Comparison of ENCODE assay signal across 20 cellular contexts in genomic region chr10:112904000-112904399, GRCh38. TPM values are rescaled to one million over a fixed set of nuclear protein-coding genes. Genes with fewer than 3 reads are reported as not detected.
A peak's percentile ranks its signal among the peaks of the same experiment; 100 is the strongest.
DNase-seq lines count a peak whose midpoint lies in the region; ATAC-seq and TF ChIP-seq lines count a peak whose summit lies in the region.
"Had no signal": no experiment of that assay in that cellular context is flagged by ENCODE, and none has a peak within 500 bp of the region (broad histone marks: within the 10 kb centered on the region; RNA-seq: fewer than 3 reads in every experiment).

No MANE protein-coding gene starts in this region.

- H3K4me3 Mint-ChIP-seq in activated CD4-positive, alpha-beta memory T cell treated with anti-CD3 and anti-CD28 coated beads, Interleukin-2, amount 10 ng/mL, durations not matched to agents 7 days and 5 days: no peak overlapping the region
- H3K4me3 Mint-ChIP-seq: nephron, T-cell had no signal

- H3K36me3 Mint-ChIP-seq in activated CD4-positive, alpha-beta memory T cell treated with anti-CD3 and anti-CD28 coated beads, Interleukin-2, amount 10 ng/mL, durations not matched to agents 7 days and 5 days (ENCODE audit: low read depth): no peaks in the 10 kb centered on the region
- H3K36me3 Mint-ChIP-seq: T-cell had no signal

- TF ChIP-seq CTCF in brain microvascular endothelial cell (IDR thresholded peaks at IDR 0.05; ENCODE audit: low read depth, low read length, missing control alignments): no peak

- no peak overlapping the region for H3K27ac Mint-ChIP-seq in activated CD4-positive, alpha-beta memory T cell treated with anti-CD3 and anti-CD28 coated beads, Interleukin-2, amount 10 ng/mL, durations not matched to agents 7 days and 5 days
- H3K27ac Mint-ChIP-seq: nephron, T-cell had no signal

- H3K36me3 ChIP-seq in brain microvascular endothelial cell (replicated peaks): no peaks in the 10 kb centered on the region
- H3K36me3 ChIP-seq: Peyer's patch, vagina, WERI-Rb-1 had no signal

- H3K27me3 ChIP-seq in brain microvascular endothelial cell (replicated peaks): no peaks in the 10 kb centered on the region
- H3K27me3 ChIP-seq: Peyer's patch, vagina had no signal

- CTCF ChIA-PET in activated CD4-positive, alpha-beta memory T cell treated with anti-CD3 and anti-CD28 coated beads, Interleukin-2, amount 10 ng/mL, durations not matched to agents 7 days and 5 days (lab: Charles Lee): no interaction called here

- no peaks in the 10 kb centered on the region for H3K9me3 Mint-ChIP-seq in activated CD4-positive, alpha-beta memory T cell treated with anti-CD3 and anti-CD28 coated beads, Interleukin-2, amount 10 ng/mL, durations not matched to agents 7 days and 5 days
- H3K9me3 Mint-ChIP-seq: nephron, T-cell had no signal

- in situ Hi-C loops in brain microvascular endothelial cell (cut with HindIII; ENCODE audit: low pct_ligation_motif_present, low sequenced_read_pairs): no loop called here

- POLR2A ChIA-PET in activated CD4-positive, alpha-beta memory T cell treated with anti-CD3 and anti-CD28 coated beads, Interleukin-2, amount 10 ng/mL, durations not matched to agents 7 days and 5 days (lab: Charles Lee): no interaction called here

- no peak overlapping the region for H3K27ac ChIP-seq in brain microvascular endothelial cell
- H3K27ac ChIP-seq: vagina, WERI-Rb-1 had no signal

- no peaks in the 10 kb centered on the region for H3K4me1 Mint-ChIP-seq in activated CD4-positive, alpha-beta memory T cell treated with anti-CD3 and anti-CD28 coated beads, Interleukin-2, amount 10 ng/mL, durations not matched to agents 7 days and 5 days
- H3K4me1 Mint-ChIP-seq: T-cell had no signal

- DNase-seq in EL (peak; percentile 62), LHCN-M2 (ENCODE audit: low read depth) (peak; percentile 13), brain microvascular endothelial cell (peak; percentile 45), iris pigment epithelial cell (ENCODE audit: low read depth) (peak; percentile 87), DMS79 treated with DMSO at 0.1 percent for 48 hours (lab: John Stamatoyannopoulos, UW) (no peak)
- no peak for DNase-seq in activated CD4-positive, alpha-beta memory T cell treated with anti-CD3 and anti-CD28 coated beads, Interleukin-2, amount 10 ng/mL, durations not matched to agents 7 days and 5 days
- DNase-seq in stimulated activated naive CD8-positive, alpha-beta T cell treated with anti-CD3 and anti-CD28 coated beads, Interleukin-15, Interleukin-2, amounts not matched to agents 100 U/mL and 50 U/mL, for 24 hours: no peak
- DNase-seq: activated gamma-delta T cell, aorta, Calu3, NCI-H2029 treated with DMSO at 0.1 percent for 48 hours, NCI-H526 treated with DMSO at 0.1 percent for 48 hours, Peyer's patch, retina, T-cell, WERI-Rb-1 had no signal

- no peak for ATAC-seq in stimulated activated naive CD8-positive, alpha-beta T cell treated with anti-CD3 and anti-CD28 coated beads, Interleukin-15, Interleukin-2, amounts not matched to agents 100 U/mL and 50 U/mL, for 24 hours
- no peak for ATAC-seq in HG03342 (IDR thresholded peaks at IDR 0.05; ENCODE audit: unreplicated experiment)
- ATAC-seq: T-cell had no signal

- no peak overlapping the region for H3K4me3 ChIP-seq in brain microvascular endothelial cell (ENCODE audit: low read depth, low read length)
- H3K4me3 ChIP-seq: lung, Peyer's patch, vagina had no signal

- no peaks in the 10 kb centered on the region for H3K27me3 Mint-ChIP-seq in activated CD4-positive, alpha-beta memory T cell treated with anti-CD3 and anti-CD28 coated beads, Interleukin-2, amount 10 ng/mL, durations not matched to agents 7 days and 5 days

RNA-seq across cellular contexts. Expression of gene TCF7L2, which starts 46.0 kb away (rescaled TPM):
- total RNA-seq in LHCN-M2 (2014; rRNA removed): 2.9 and 3.4 TPM in 2 replicates
- polyA plus RNA-seq in LHCN-M2 (2012): 6.2 TPM
- total RNA-seq in activated CD4-positive, alpha-beta memory T cell treated with anti-CD3 and anti-CD28 coated beads, Interleukin-2, amount 10 ng/mL, durations not matched to agents 7 days and 5 days: under 1 TPM; 0.60 to 0.76 TPM

Comparison
In these comparisons a context has a peak if more than half of its experiments do, and no peak if none do; other contexts are left out.
1. DNase-seq: peak in EL (single experiment), LHCN-M2 (single experiment), brain microvascular endothelial cell (single experiment) and iris pigment epithelial cell (single experiment); none in activated CD4-positive, alpha-beta memory T cell treated with anti-CD3 and anti-CD28 coated beads, Interleukin-2, amount 10 ng/mL, durations not matched to agents 7 days and 5 days (single experiment), stimulated activated naive CD8-positive, alpha-beta T cell treated with anti-CD3 and anti-CD28 coated beads, Interleukin-15, Interleukin-2, amounts not matched to agents 100 U/mL and 50 U/mL, for 24 hours (single experiment) and DMS79 treated with DMSO at 0.1 percent for 48 hours (single experiment).